In the genomic region with DNA sequence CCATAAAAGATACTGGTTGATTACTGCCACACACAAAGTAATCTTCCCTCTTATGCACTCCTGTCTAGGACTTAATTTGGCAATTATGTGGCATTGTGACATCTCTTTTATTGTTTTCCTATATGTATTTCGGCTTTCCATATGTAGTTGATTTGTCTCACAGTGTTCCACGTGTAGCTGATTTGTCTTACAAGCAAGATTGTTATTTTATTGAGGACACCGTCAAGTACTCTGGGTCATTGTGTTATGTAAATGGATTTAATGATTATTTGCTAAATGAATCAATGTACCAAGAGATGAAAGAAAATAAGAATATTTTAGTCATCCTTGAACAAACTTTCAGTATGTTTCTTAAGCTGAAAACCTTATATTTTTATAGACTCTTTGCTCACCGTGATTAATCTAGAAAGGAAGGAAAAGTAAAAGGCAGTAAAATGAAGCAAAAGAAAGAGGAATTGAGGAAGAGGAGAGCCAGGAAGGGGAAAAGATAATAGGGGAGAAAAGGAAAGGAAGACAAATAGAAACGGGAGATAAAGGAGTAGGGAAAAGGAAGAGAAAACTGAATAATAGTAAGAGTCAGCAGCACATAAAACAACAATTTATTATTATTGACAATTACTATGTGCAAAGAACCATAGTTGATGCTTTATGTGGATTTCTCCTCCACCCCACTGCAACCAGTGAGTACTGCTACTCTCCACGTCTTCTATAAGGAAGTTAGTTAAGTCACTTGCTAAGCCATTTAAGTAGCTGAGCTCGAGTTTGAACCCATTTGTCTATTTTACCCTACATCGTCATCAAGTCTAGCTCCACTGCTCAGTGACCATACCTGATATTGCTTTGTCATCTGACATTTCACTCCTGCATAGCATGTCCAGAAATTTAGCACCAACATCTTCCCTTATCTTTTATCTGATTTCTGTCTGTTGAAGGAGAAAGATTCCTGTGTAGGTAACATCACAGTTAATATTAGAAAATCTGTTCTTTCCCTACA, we compare ENCODE assay signal across 1 cellular context.
TF ChIP-seq lines count a peak whose summit lies in the region.

No MANE protein-coding gene starts in this region.

TF ChIP-seq in IMR-90, 13 proteins besides CTCF, POLR2A, EP300 and RAD21 (continued from another document):
- TF ChIP-seq NFE2L2 (IDR thresholded peaks at IDR 0.05; ENCODE audit: low read depth, low read length) (no peak), CEBPB (IDR thresholded peaks at IDR 0.05; ENCODE audit: low read depth, low read length) (no peak), FOS (IDR thresholded peaks at IDR 0.05; ENCODE audit: low read depth, low read length) (no peak), MXI1 (IDR thresholded peaks at IDR 0.05; ENCODE audit: borderline replicate concordance, low read depth, low read length) (no peak), CHD1 (IDR thresholded peaks at IDR 0.05; ENCODE audit: low read depth, low read length) (no peak), RFX5 (IDR thresholded peaks at IDR 0.05; ENCODE audit: low read depth, low read length) (no peak), MAZ (IDR thresholded peaks at IDR 0.05; ENCODE audit: borderline replicate concordance, low read depth, low read length) (no peak)
- TF ChIP-seq, protein P1, sequence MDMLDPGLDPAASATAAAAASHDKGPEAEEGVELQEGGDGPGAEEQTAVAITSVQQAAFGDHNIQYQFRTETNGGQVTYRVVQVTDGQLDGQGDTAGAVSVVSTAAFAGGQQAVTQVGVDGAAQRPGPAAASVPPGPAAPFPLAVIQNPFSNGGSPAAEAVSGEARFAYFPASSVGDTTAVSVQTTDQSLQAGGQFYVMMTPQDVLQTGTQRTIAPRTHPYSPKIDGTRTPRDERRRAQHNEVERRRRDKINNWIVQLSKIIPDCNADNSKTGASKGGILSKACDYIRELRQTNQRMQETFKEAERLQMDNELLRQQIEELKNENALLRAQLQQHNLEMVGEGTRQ (IDR thresholded peaks at IDR 0.05; ENCODE audit: low read depth, low read length) = no peak
- TF ChIP-seq, protein P2, sequence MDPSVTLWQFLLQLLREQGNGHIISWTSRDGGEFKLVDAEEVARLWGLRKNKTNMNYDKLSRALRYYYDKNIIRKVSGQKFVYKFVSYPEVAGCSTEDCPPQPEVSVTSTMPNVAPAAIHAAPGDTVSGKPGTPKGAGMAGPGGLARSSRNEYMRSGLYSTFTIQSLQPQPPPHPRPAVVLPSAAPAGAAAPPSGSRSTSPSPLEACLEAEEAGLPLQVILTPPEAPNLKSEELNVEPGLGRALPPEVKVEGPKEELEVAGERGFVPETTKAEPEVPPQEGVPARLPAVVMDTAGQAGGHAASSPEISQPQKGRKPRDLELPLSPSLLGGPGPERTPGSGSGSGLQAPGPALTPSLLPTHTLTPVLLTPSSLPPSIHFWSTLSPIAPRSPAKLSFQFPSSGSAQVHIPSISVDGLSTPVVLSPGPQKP (IDR thresholded peaks at IDR 0.05; ENCODE audit: borderline replicate concordance, low read depth, low read length) = no peak
